Comparison of ENCODE assay signal across 9 cellular contexts in genomic region chr17:64174686-64175456, GRCh38. TPM values are rescaled to one million over a fixed set of nuclear protein-coding genes. Genes with fewer than 3 reads are reported as not detected.
DNase-seq lines count a peak whose midpoint lies in the region; ATAC-seq and TF ChIP-seq lines count a peak whose summit lies in the region.
"Had no signal": no experiment of that assay in that cellular context is flagged by ENCODE, and none has a peak within 500 bp of the region (broad histone marks: within the 10 kb centered on the region; RNA-seq: fewer than 3 reads in every experiment).

No MANE protein-coding gene starts in this region.

- no peak for TF ChIP-seq CTCF in HFFc6 (IDR thresholded peaks at IDR 0.05)
- no peak for TF ChIP-seq CTCF in right atrium auricular region (IDR thresholded peaks at IDR 0.05)
- TF ChIP-seq CTCF in smooth muscle cell (IDR thresholded peaks at IDR 0.05; ENCODE audit: borderline replicate concordance, insufficient read depth, poor library complexity, severe bottlenecking), result no peak
- TF ChIP-seq CTCF in Calu3 (IDR thresholded peaks at IDR 0.05; ENCODE audit: unreplicated experiment), result no peak

- intact Hi-C loops in Calu3 (cut with micrococcal nuclease; ENCODE audit: unreplicated experiment), result no loop called here

- DNase-seq in HFFc6 (peak; percentile 51), right atrium auricular region (ENCODE audit: low spot score) (peak; percentile 75), smooth muscle cell (lab: John Stamatoyannopoulos, UW; ENCODE audit: unreplicated experiment) (peak; percentile 11), Calu3 (no peak)
- DNase-seq: naive B cell had no signal

- H3K4me3 Mint-ChIP-seq in HFFc6, result no peak overlapping the region
- no peak overlapping the region for H3K4me3 Mint-ChIP-seq in Calu3 (ENCODE audit: low read depth, unreplicated experiment)
- H3K4me3 Mint-ChIP-seq: naive B cell had no signal

- ATAC-seq in HG03280 (IDR thresholded peaks at IDR 0.05; ENCODE audit: unreplicated experiment) (no peak), GM21717 (IDR thresholded peaks at IDR 0.05; ENCODE audit: unreplicated experiment) (no peak), GM18511 (IDR thresholded peaks at IDR 0.05; ENCODE audit: unreplicated experiment) (no peak)

- peaks cover 44% of the 10 kb centered on the region for H3K4me1 Mint-ChIP-seq in HFFc6 (ENCODE audit: low read depth)
- no peaks in the 10 kb centered on the region for H3K4me1 Mint-ChIP-seq in Calu3 (ENCODE audit: low read depth, unreplicated experiment)
- H3K4me1 Mint-ChIP-seq: naive B cell had no signal

- BruUV-seq in Calu3 (replicated peaks; lab: Mats Ljungman, UMichigan), result no TSS peak

- H3K27me3 Mint-ChIP-seq in HFFc6 (ENCODE audit: insufficient read depth) (no peaks in the 10 kb centered on the region; the same call in 1 of the 2 replicates), Calu3 (ENCODE audit: unreplicated experiment) (no peaks in the 10 kb centered on the region)
- H3K27me3 Mint-ChIP-seq: naive B cell had no signal

- no peaks in the 10 kb centered on the region for H4K20me1 ChIP-seq in smooth muscle cell (ENCODE audit: low read depth)

- H3F3A ChIP-seq in smooth muscle cell (ENCODE audit: low read depth), result peaks cover 13% of the 10 kb centered on the region

- peak overlapping the region; percentile 89 for H3K27ac ChIP-seq in angular gyrus (ENCODE audit: low read depth, low read length)
- peak overlapping the region; percentile 54 to 77 for H3K27ac ChIP-seq in right atrium auricular region
- peak overlapping the region; percentile 83 for H3K27ac ChIP-seq in smooth muscle cell (ENCODE audit: low read depth)

- H3K4me3 ChIP-seq in right atrium auricular region (no peak overlapping the region), smooth muscle cell (no peak overlapping the region)

- peaks cover 10% of the 10 kb centered on the region for H3K36me3 ChIP-seq in right atrium auricular region
- H3K36me3 ChIP-seq in smooth muscle cell (ENCODE audit: low read depth), result no peaks in the 10 kb centered on the region

- WGBS in smooth muscle cell (ENCODE audit: low lambda C conversion rate), result 66% methylated on average over 7 of the region's 7 CpGs

- H3K27me3 ChIP-seq in right atrium auricular region (no peaks in the 10 kb centered on the region), smooth muscle cell (ENCODE audit: low read depth) (no peaks in the 10 kb centered on the region)

- H3K27ac Mint-ChIP-seq in HFFc6 (peak overlapping the region; percentile 78), Calu3 (ENCODE audit: unreplicated experiment) (no peak overlapping the region)

- no peak overlapping the region for H3K9ac ChIP-seq in smooth muscle cell (ENCODE audit: low read depth)

- H3K9me3 Mint-ChIP-seq in HFFc6 (no peaks in the 10 kb centered on the region), Calu3 (ENCODE audit: low read depth, unreplicated experiment) (no peaks in the 10 kb centered on the region)

- CTCF ChIA-PET in Calu3 (lab: Charles Lee), result no interaction called here

- H3K4me1 ChIP-seq in right atrium auricular region, result peaks cover 0 to 46% of the 10 kb centered on the region in 2 donors
- no peaks in the 10 kb centered on the region for H3K4me1 ChIP-seq in smooth muscle cell (ENCODE audit: low read depth)

- no peak overlapping the region for H2AFZ ChIP-seq in smooth muscle cell (ENCODE audit: low read depth)

- H3K36me3 Mint-ChIP-seq in HFFc6 (ENCODE audit: low read depth) (peaks cover 46% of the 10 kb centered on the region), Calu3 (ENCODE audit: insufficient read depth, unreplicated experiment) (no peaks in the 10 kb centered on the region)

- H3K4me2 ChIP-seq in smooth muscle cell, result peak overlapping the region; percentile 27

- H3K79me2 ChIP-seq in smooth muscle cell (ENCODE audit: low read depth), result no peaks in the 10 kb centered on the region

- no peaks in the 10 kb centered on the region for H3K9me3 ChIP-seq in right atrium auricular region
- H3K9me3 ChIP-seq in smooth muscle cell (replicated peaks; ENCODE audit: low read depth), result no peaks in the 10 kb centered on the region

RNA-seq across cellular contexts. Expression of gene ERN1, which starts 44.9 kb away (rescaled TPM):
- 10 to 100 TPM in 2 of 6 experiments, 1 to 10 TPM in 4; 6.8 to 12.8 (median 7.9) TPM for total RNA-seq in HFFc6 (2021; fragmentation: NEBNext Ultra II Directional; extraction: Animal tissue kit (Norgen Biotek cat#: 25700))
- total RNA-seq in right atrium auricular region (10 to 100 TPM in 1 of 2 donors, 1 to 10 TPM in 1; 7.0 to 11.9 TPM), smooth muscle cell (8.6 and 10.2 TPM in 2 replicates), Calu3 (2022) (16.5 and 17.3 TPM in 2 replicates)
- 9.0 and 17.2 TPM in 2 replicates for polyA plus RNA-seq in smooth muscle cell
